8 cellular contexts compared by ENCODE assay signal in the genomic region with DNA sequence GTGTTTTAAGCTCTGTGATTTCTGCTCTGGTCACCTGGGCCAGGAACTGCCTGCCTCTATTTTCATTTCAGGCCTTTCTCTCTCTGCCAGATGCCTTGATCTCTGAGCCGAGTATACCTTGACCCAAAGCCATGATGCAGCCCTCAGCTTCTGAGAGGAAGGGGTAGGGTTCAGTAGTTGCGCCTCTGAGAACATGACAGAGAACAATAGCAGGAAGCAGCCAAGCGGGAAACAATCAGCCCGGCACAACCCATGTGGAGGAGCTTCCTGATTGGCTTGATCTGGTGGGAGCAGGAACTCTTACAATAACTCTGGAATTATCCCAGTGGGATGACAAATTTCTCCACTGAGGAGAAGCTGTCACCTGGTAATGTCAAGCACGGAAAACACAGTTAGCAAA.
A peak's percentile ranks its signal among the peaks of the same experiment; 100 is the strongest.
DNase-seq lines count a peak whose midpoint lies in the region; ATAC-seq, FAIRE-seq and TF ChIP-seq lines count a peak whose summit lies in the region.

No MANE protein-coding gene starts in this region.

- H3K9me3 ChIP-seq in esophagus muscularis mucosa = no peaks in the 10 kb centered on the region
- H3K9me3 ChIP-seq in small intestine (ENCODE audit: control insufficient read depth, low read depth) = no peaks in the 10 kb centered on the region

- H3K27ac Mint-ChIP-seq in activated naive CD4-positive, alpha-beta T cell treated with anti-CD3 and anti-CD28 coated beads for 36 hours = no peak overlapping the region

- H3K36me3 ChIP-seq in esophagus muscularis mucosa (no peaks in the 10 kb centered on the region), small intestine (ENCODE audit: control insufficient read depth in 2 of 2, insufficient read depth in 2 of 2, low read length in 2 of 2) (no peaks in the 10 kb centered on the region)

- peaks cover 11% of the 10 kb centered on the region for H3K4me1 Mint-ChIP-seq in activated naive CD4-positive, alpha-beta T cell treated with anti-CD3 and anti-CD28 coated beads for 36 hours (ENCODE audit: low read depth)

- FAIRE-seq in small intestine (lab: Jason Lieb, UNC) = no peak

- no peak for TF ChIP-seq EP300 in esophagus muscularis mucosa (IDR thresholded peaks at IDR 0.05)

- WGBS in esophagus muscularis mucosa = 77% methylated on average over 5 of the region's 5 CpGs
- 14 to 51% (median 31%) methylated on average over 5 of the region's 5 CpGs for WGBS in small intestine, 3 donors

- intact Hi-C loops in esophagus muscularis mucosa (cut with DNase I) = no loop called here
- intact Hi-C loops in sciatic nerve (cut with DNase I) = no loop called here
- intact Hi-C loops in activated naive CD4-positive, alpha-beta T cell treated with anti-CD3 and anti-CD28 coated beads for 36 hours (cut with micrococcal nuclease) = loop anchor here (1.0 kb wide), 1 partner anchor 246 kb away; no protein-coding TSS in a partner anchor

- H3K9me3 Mint-ChIP-seq in activated naive CD4-positive, alpha-beta T cell treated with anti-CD3 and anti-CD28 coated beads for 36 hours = no peaks in the 10 kb centered on the region

- H3K36me3 Mint-ChIP-seq in activated naive CD4-positive, alpha-beta T cell treated with anti-CD3 and anti-CD28 coated beads for 36 hours (ENCODE audit: low read depth) = no peaks in the 10 kb centered on the region

- H3K27me3 ChIP-seq in esophagus muscularis mucosa (no peaks in the 10 kb centered on the region), small intestine (ENCODE audit: control insufficient read depth in 2 of 2, insufficient read depth in 2 of 2, low read length in 2 of 2) (no peaks in the 10 kb centered on the region)

- no peak overlapping the region for H3K4me3 Mint-ChIP-seq in activated naive CD4-positive, alpha-beta T cell treated with anti-CD3 and anti-CD28 coated beads for 36 hours

- DNase-seq in esophagus muscularis mucosa (ENCODE audit: extremely low spot score) (no peak), small intestine (peak; percentile 63), sciatic nerve (ENCODE audit: low spot score) (no peak), hepatic stellate cell (ENCODE audit: low spot score) (no peak)
- DNase-seq in activated naive CD4-positive, alpha-beta T cell treated with anti-CD3 and anti-CD28 coated beads for 36 hours = no peak

- H3K4me3 ChIP-seq in esophagus muscularis mucosa (no peak overlapping the region), small intestine (ENCODE audit: low read depth in 1 of 2, low read length in 2 of 2) (no peak overlapping the region)

- TF ChIP-seq CTCF in esophagus muscularis mucosa (IDR thresholded peaks at IDR 0.05) = no peak

- no peak for TF ChIP-seq POLR2A in esophagus muscularis mucosa (IDR thresholded peaks at IDR 0.05; ENCODE audit: low read depth)

- peaks cover 16 to 63% (median 31%) of the 10 kb centered on the region in 4 donors for H3K4me1 ChIP-seq in esophagus muscularis mucosa
- peaks cover 4 to 22% of the 10 kb centered on the region in 2 donors for H3K4me1 ChIP-seq in small intestine (ENCODE audit: control insufficient read depth in 2 of 2, insufficient read depth in 1 of 2, low read depth in 1 of 2, low read length in 1 of 2)

- ATAC-seq in GM19397 (IDR thresholded peaks at IDR 0.05; ENCODE audit: unreplicated experiment) (peak; percentile 78), HG03095 (IDR thresholded peaks at IDR 0.05; ENCODE audit: unreplicated experiment) (peak; percentile 73), GM18520 (IDR thresholded peaks at IDR 0.05; ENCODE audit: unreplicated experiment) (no peak), sciatic nerve (no peak)

- no peaks in the 10 kb centered on the region for H3K27me3 Mint-ChIP-seq in activated naive CD4-positive, alpha-beta T cell treated with anti-CD3 and anti-CD28 coated beads for 36 hours (ENCODE audit: low read depth)

- H3K27ac ChIP-seq in esophagus muscularis mucosa (replicated peaks in 1 of 4) (peak overlapping the region in 3 of 4 donors; percentile 15 to 61 (median 22)), small intestine (ENCODE audit: low read depth in 1 of 2, low read length in 1 of 2) (peak overlapping the region in 1 of 2 donors; percentile 75)

- CTCF ChIA-PET in activated naive CD4-positive, alpha-beta T cell treated with anti-CD3 and anti-CD28 coated beads for 36 hours (lab: Charles Lee) = interaction anchor here (0.6 to 3.1 kb wide), 6 partner anchors 12 to 309 kb away, joined by 3 to 22 read pairs (median 5); no protein-coding TSS in a partner anchor

Comparison
In these comparisons a context has a peak if more than half of its experiments do, and no peak if none do; other contexts are left out.
1. ATAC-seq: peak in GM19397 (single experiment) and HG03095 (single experiment); none in GM18520 (single experiment) and sciatic nerve (single experiment).